Comparison of ENCODE assay signal across 1 cellular context in genomic region chr12:49824416-49824815, GRCh38.
TF ChIP-seq lines count a peak whose summit lies in the region.

No MANE protein-coding gene starts in this region.

TF ChIP-seq in GM12878, 131 proteins besides CTCF, POLR2A, EP300 and RAD21:
- TF ChIP-seq BRCA1 (IDR thresholded peaks at IDR 0.05; ENCODE audit: low read depth, low read length) (no peak), ZBTB11 (CRISPR knock-in tag; IDR thresholded peaks at IDR 0.05) (no peak), ELK1 (IDR thresholded peaks at IDR 0.05; ENCODE audit: low read depth, low read length) (no peak), RAD51 (IDR thresholded peaks at IDR 0.05) (no peak), CHD2 (IDR thresholded peaks at IDR 0.05; ENCODE audit: borderline replicate concordance, low read depth, low read length) (no peak), ZZZ3 (IDR thresholded peaks at IDR 0.05; ENCODE audit: control insufficient read depth, insufficient read length, low read depth) (no peak), SPI1 (IDR thresholded peaks at IDR 0.05; ENCODE audit: borderline replicate concordance, insufficient read depth, low read depth, low read length) (no peak), EED (IDR thresholded peaks at IDR 0.05; ENCODE audit: low read depth) (no peak), RELB (IDR thresholded peaks at IDR 0.05; ENCODE audit: low read depth) (no peak)
